ENCODE assay signal across 1 cellular context in genomic region chr16:15690296-15690695, GRCh38.
A peak's percentile ranks its signal among the peaks of the same experiment; 100 is the strongest.
TF ChIP-seq lines count a peak whose summit lies in the region.

No MANE protein-coding gene starts in this region.

TF ChIP-seq in IMR-90, 13 proteins besides CTCF, POLR2A, EP300 and RAD21:
- peak; percentile 16; the same call in 1 of the 2 replicates for TF ChIP-seq FOS (IDR thresholded peaks at IDR 0.05; ENCODE audit: low read depth, low read length)
- TF ChIP-seq MAZ (IDR thresholded peaks at IDR 0.05; ENCODE audit: borderline replicate concordance, low read depth, low read length): no peak
- no peak for TF ChIP-seq RCOR1 (IDR thresholded peaks at IDR 0.05; ENCODE audit: insufficient replicate concordance, low read length)
- no peak for TF ChIP-seq MAFK (IDR thresholded peaks at IDR 0.05; ENCODE audit: low read depth, low read length)
